Comparison of ENCODE assay signal across 19 cellular contexts in genomic region chr7:145718129-145718528, GRCh38.
"Had no signal": no experiment of that assay in that cellular context is flagged by ENCODE, and none has a peak within 500 bp of the region (broad histone marks: within the 10 kb centered on the region; RNA-seq: fewer than 3 reads in every experiment).

No MANE protein-coding gene starts in this region.

- H3K27me3 Mint-ChIP-seq: activated CD4-positive, alpha-beta memory T cell treated with anti-CD3 and anti-CD28 coated beads for 36 hours; activated CD4-positive, alpha-beta T cell treated with anti-CD3 and anti-CD28 coated beads for 36 hours; stimulated activated naive CD8-positive, alpha-beta T cell treated with anti-CD3 and anti-CD28 coated beads, Interleukin-15, Interleukin-2, amounts not matched to agents 100 ng/mL and 50 ng/mL, for 24 hours had no signal

- H3K9me3 ChIP-seq: prostate gland, transverse colon, vagina had no signal

- H3K36me3 Mint-ChIP-seq: activated CD4-positive, alpha-beta memory T cell treated with anti-CD3 and anti-CD28 coated beads for 36 hours; activated naive CD4-positive, alpha-beta T cell treated with anti-CD3 and anti-CD28 coated beads, Interleukin-2, amount 50 U/mL, for 72 hours had no signal

- H3K9me3 Mint-ChIP-seq: neural crest cell had no signal

- H3K4me1 ChIP-seq: esophagus squamous epithelium, heart right ventricle, prostate gland, transverse colon, vagina had no signal

- H3K4me1 Mint-ChIP-seq: activated CD4-positive, alpha-beta T cell treated with anti-CD3 and anti-CD28 coated beads for 36 hours; neural crest cell had no signal

- H3K4me3 Mint-ChIP-seq: activated CD4-positive, alpha-beta memory T cell treated with anti-CD3 and anti-CD28 coated beads for 36 hours; activated CD4-positive, alpha-beta T cell treated with anti-CD3 and anti-CD28 coated beads for 36 hours; activated T-helper 1 cell treated with anti-CD3 and anti-CD28 coated beads, Interleukin-12 subunit alpha, Interleukin-12 subunit beta, Interleukin-2, Interleukin-4 antibody, amounts not matched to agents 30 ng/mL and 10 ng/mL and 1 ng/mL, durations not matched to agents 14 hours and 24 hours and 36 hours; neural crest cell; stimulated activated naive CD8-positive, alpha-beta T cell treated with anti-CD3 and anti-CD28 coated beads, Interleukin-15, Interleukin-2, amounts not matched to agents 100 ng/mL and 50 ng/mL, for 24 hours had no signal

- H3K36me3 ChIP-seq: esophagus squamous epithelium, heart right ventricle, prostate gland, transverse colon, vagina had no signal

- H3K27me3 ChIP-seq: esophagus squamous epithelium, transverse colon, vagina had no signal

- H3K27ac ChIP-seq: esophagus squamous epithelium, heart right ventricle, prostate gland, skin epidermis, transverse colon, vagina had no signal

- DNase-seq: activated CD4-positive, alpha-beta memory T cell treated with anti-CD3 and anti-CD28 coated beads for 36 hours; activated CD4-positive, alpha-beta T cell treated with anti-CD3 and anti-CD28 coated beads for 36 hours; activated gamma-delta T cell treated with Interleukin-2 at 50 U/mL for 16 hours; activated T-cell treated with anti-CD3 and anti-CD28 coated beads for 4 hours; effector CD8-positive, alpha-beta T cell; esophagus squamous epithelium; heart right ventricle; kidney; left ventricle myocardium superior; stimulated activated CD4-positive, alpha-beta T cell treated with anti-CD3 and anti-CD28 coated beads, Interleukin-2, amount 100 ng/mL, for 48 hours; transverse colon had no signal

- H3K4me3 ChIP-seq: esophagus squamous epithelium, heart right ventricle, prostate gland, skin epidermis, transverse colon, vagina had no signal

- ATAC-seq: activated CD4-positive, alpha-beta T cell treated with anti-CD3 and anti-CD28 coated beads for 36 hours; activated naive CD4-positive, alpha-beta T cell treated with anti-CD3 and anti-CD28 coated beads, Interleukin-2, amount 50 U/mL, for 72 hours; heart right ventricle; left ventricle myocardium superior; right cardiac atrium had no signal

- H3K27ac Mint-ChIP-seq: activated CD4-positive, alpha-beta memory T cell treated with anti-CD3 and anti-CD28 coated beads for 36 hours; activated CD4-positive, alpha-beta T cell treated with anti-CD3 and anti-CD28 coated beads for 36 hours; activated naive CD4-positive, alpha-beta T cell treated with anti-CD3 and anti-CD28 coated beads, Interleukin-2, amount 50 U/mL, for 72 hours; activated T-helper 1 cell treated with anti-CD3 and anti-CD28 coated beads, Interleukin-12 subunit alpha, Interleukin-12 subunit beta, Interleukin-2, Interleukin-4 antibody, amounts not matched to agents 30 ng/mL and 10 ng/mL and 1 ng/mL, durations not matched to agents 14 hours and 24 hours and 36 hours; stimulated activated naive CD8-positive, alpha-beta T cell treated with anti-CD3 and anti-CD28 coated beads, Interleukin-15, Interleukin-2, amounts not matched to agents 100 ng/mL and 50 ng/mL, for 24 hours had no signal
